1 cellular context compared by ENCODE assay signal in genomic region chr1:113389953-113390834, GRCh38.
TF ChIP-seq lines count a peak whose summit lies in the region.

Gene MAGI3 (plus strand): TSS chr1:113390515. CDS start chr1:113391034, 519 bp downstream.

TF ChIP-seq in HCT116, 20 proteins besides CTCF, POLR2A, EP300 and RAD21 (continued from another document):
- TF ChIP-seq SIN3A (IDR thresholded peaks at IDR 0.05; ENCODE audit: low read depth) (0 out of 2 replicates have a peak, but pooled peaks have one; percentile 22), EGR1 (IDR thresholded peaks at IDR 0.05; ENCODE audit: low read depth) (peak; percentile 30; the same call in 1 of the 2 replicates), POLR2AphosphoS5 (IDR thresholded peaks at IDR 0.05; ENCODE audit: low read depth, low read length) (peak; percentile 63), TCF7L2 (IDR thresholded peaks at IDR 0.05; ENCODE audit: borderline replicate concordance, extremely low read depth, insufficient read depth, insufficient read length) (peak; percentile 58), ZFX (IDR thresholded peaks at IDR 0.05) (no peak)
